17 cellular contexts compared by ENCODE assay signal in genomic region chr5:6833406-6833805, GRCh38.
DNase-seq lines count a peak whose midpoint lies in the region; ATAC-seq and TF ChIP-seq lines count a peak whose summit lies in the region.
"Had no signal": no experiment of that assay in that cellular context is flagged by ENCODE, and none has a peak within 500 bp of the region (broad histone marks: within the 10 kb centered on the region; RNA-seq: fewer than 3 reads in every experiment).

No MANE protein-coding gene starts in this region.

- intact Hi-C loops in activated CD4-positive, alpha-beta memory T cell treated with anti-CD3 and anti-CD28 coated beads for 36 hours (cut with micrococcal nuclease), result no loop called here
- intact Hi-C loops in gastrocnemius medialis (cut with DNase I; ENCODE audit: low total_unique reads) (loop anchor here (2.0 to 5.0 kb wide), 2 partner anchors 19 to 66 kb away; no protein-coding TSS in a partner anchor), aorta (cut with DNase I) (loop anchor here (2.0 to 5.0 kb wide), 2 partner anchors 66 to 67 kb away; no protein-coding TSS in a partner anchor)

- peaks cover 3% of the 10 kb centered on the region for H3K27me3 Mint-ChIP-seq in activated CD4-positive, alpha-beta memory T cell treated with anti-CD3 and anti-CD28 coated beads, Interleukin-2, amount 10 ng/mL, durations not matched to agents 7 days and 5 days
- H3K27me3 Mint-ChIP-seq in activated CD4-positive, alpha-beta memory T cell treated with anti-CD3 and anti-CD28 coated beads for 36 hours, result peaks cover 15% of the 10 kb centered on the region

- H3K27ac ChIP-seq in gastrocnemius medialis (peak overlapping the region in 3 of 4 donors; percentile 14 to 66 (median 49)), aorta (ENCODE audit: low read depth in 1 of 2, low read length in 2 of 2) (peak overlapping the region in 1 of 2 donors; percentile 24)

- H3K4me1 Mint-ChIP-seq in activated CD4-positive, alpha-beta memory T cell treated with anti-CD3 and anti-CD28 coated beads, Interleukin-2, amount 10 ng/mL, durations not matched to agents 7 days and 5 days, result peaks cover 63% of the 10 kb centered on the region
- peaks cover 38% of the 10 kb centered on the region for H3K4me1 Mint-ChIP-seq in activated CD4-positive, alpha-beta memory T cell treated with anti-CD3 and anti-CD28 coated beads for 36 hours (ENCODE audit: low read depth)

- no peak for TF ChIP-seq CTCF in gastrocnemius medialis (IDR thresholded peaks at IDR 0.05 in 4 of 5, conservative IDR thresholded peaks at IDR 0.05 in 1 of 5)

- H3K36me3 ChIP-seq in gastrocnemius medialis (no peaks in the 10 kb centered on the region), aorta (ENCODE audit: control insufficient read depth in 1 of 2, insufficient read depth in 2 of 2, low read length in 1 of 2) (no peaks in the 10 kb centered on the region)
- H3K36me3 ChIP-seq: BE2C had no signal

- ATAC-seq in gastrocnemius medialis (no peak), aorta (ENCODE audit: low FRiP score) (peak; percentile 26)
- ATAC-seq: CD8-positive, alpha-beta T cell had no signal

- in situ Hi-C loops in gastrocnemius medialis (cut with MboI; ENCODE audit: low sequenced_read_pairs in 4 of 4), result no loop called here

- H3K36me3 Mint-ChIP-seq in activated CD4-positive, alpha-beta memory T cell treated with anti-CD3 and anti-CD28 coated beads, Interleukin-2, amount 10 ng/mL, durations not matched to agents 7 days and 5 days (ENCODE audit: low read depth), result peaks cover 8% of the 10 kb centered on the region
- no peaks in the 10 kb centered on the region for H3K36me3 Mint-ChIP-seq in activated CD4-positive, alpha-beta memory T cell treated with anti-CD3 and anti-CD28 coated beads for 36 hours
- H3K36me3 Mint-ChIP-seq: CD8-positive, alpha-beta T cell had no signal

- H3K4me3 ChIP-seq in gastrocnemius medialis (no peak overlapping the region), aorta (ENCODE audit: low read length in 2 of 2) (no peak overlapping the region)

- H3K4me1 ChIP-seq in gastrocnemius medialis (peaks cover 15 to 30% of the 10 kb centered on the region in 2 donors), aorta (ENCODE audit: control insufficient read depth in 1 of 2, insufficient read depth in 2 of 2, low read length in 2 of 2) (peaks cover 4 to 5% of the 10 kb centered on the region in 2 donors)
- H3K4me1 ChIP-seq: BE2C had no signal

- CTCF ChIA-PET in activated CD4-positive, alpha-beta memory T cell treated with anti-CD3 and anti-CD28 coated beads, Interleukin-2, amount 10 ng/mL, durations not matched to agents 7 days and 5 days (lab: Charles Lee), result interaction anchor here (0.5 to 2.8 kb wide), 2 partner anchors 13 to 66 kb away, joined by 3 to 9 read pairs; no protein-coding TSS in a partner anchor
- CTCF ChIA-PET in activated CD4-positive, alpha-beta memory T cell treated with anti-CD3 and anti-CD28 coated beads for 36 hours (lab: Charles Lee), result interaction anchor here (0.6 to 0.9 kb wide), 2 partner anchors 13 to 622 kb away, joined by 3 read pairs; no protein-coding TSS in a partner anchor
- CTCF ChIA-PET in HEK293T (lab: Yijun Ruan, JAX), result interaction anchor here (0.6 kb wide), 1 partner anchor 34 kb away, joined by 3 read pairs; no protein-coding TSS in a partner anchor

- H3K9me3 ChIP-seq in gastrocnemius medialis, result no peaks in the 10 kb centered on the region
- no peaks in the 10 kb centered on the region for H3K9me3 ChIP-seq in aorta (ENCODE audit: control insufficient read depth, low read length)

- no peak overlapping the region for H3K4me3 Mint-ChIP-seq in activated CD4-positive, alpha-beta memory T cell treated with anti-CD3 and anti-CD28 coated beads, Interleukin-2, amount 10 ng/mL, durations not matched to agents 7 days and 5 days
- H3K4me3 Mint-ChIP-seq in activated CD4-positive, alpha-beta memory T cell treated with anti-CD3 and anti-CD28 coated beads for 36 hours, result no peak overlapping the region
- H3K4me3 Mint-ChIP-seq: CD8-positive, alpha-beta T cell had no signal

- POLR2A ChIA-PET in activated CD4-positive, alpha-beta memory T cell treated with anti-CD3 and anti-CD28 coated beads, Interleukin-2, amount 10 ng/mL, durations not matched to agents 7 days and 5 days (lab: Charles Lee), result no interaction called here
- POLR2A ChIA-PET in activated CD4-positive, alpha-beta memory T cell treated with anti-CD3 and anti-CD28 coated beads for 36 hours (lab: Charles Lee), result no interaction called here
- POLR2A ChIA-PET in HEK293T (lab: Yijun Ruan, JAX), result no interaction called here

- H3K9me3 Mint-ChIP-seq in activated CD4-positive, alpha-beta memory T cell treated with anti-CD3 and anti-CD28 coated beads, Interleukin-2, amount 10 ng/mL, durations not matched to agents 7 days and 5 days, result peaks cover 10% of the 10 kb centered on the region
- H3K9me3 Mint-ChIP-seq in activated CD4-positive, alpha-beta memory T cell treated with anti-CD3 and anti-CD28 coated beads for 36 hours, result peaks cover 9% of the 10 kb centered on the region
- H3K9me3 Mint-ChIP-seq: CD8-positive, alpha-beta T cell had no signal

- no peak for DNase-seq in activated CD4-positive, alpha-beta memory T cell treated with anti-CD3 and anti-CD28 coated beads, Interleukin-2, amount 10 ng/mL, durations not matched to agents 7 days and 5 days
- DNase-seq in activated CD4-positive, alpha-beta memory T cell treated with anti-CD3 and anti-CD28 coated beads for 36 hours, result no peak
- DNase-seq in UCSD-AML1 (lab: John Stamatoyannopoulos, UW; ENCODE audit: unreplicated experiment) (peak; percentile 26), gastrocnemius medialis (no peak), aorta (peak in 1 of 2 donors; percentile 65), HEK293T (ENCODE audit: extremely low spot score) (no peak), EL (no peak)
- DNase-seq: BE2C; Calu3; CD8-positive, alpha-beta T cell; DMS79; GOT3; NCI-H1417; NCI-H187; NCI-H226; NCI-H82; SHP77 treated with DMSO at 0.1 percent for 48 hours had no signal

- no peak for TF ChIP-seq POLR2A in gastrocnemius medialis (IDR thresholded peaks at IDR 0.05)

- WGBS in aorta, 2 donors, result 29 to 47% methylated on average over 1 of the region's 1 CpG

- H3K27me3 ChIP-seq in gastrocnemius medialis (no peaks in the 10 kb centered on the region), aorta (ENCODE audit: control insufficient read depth in 1 of 2, insufficient read depth in 2 of 2, low read length in 1 of 2) (no peaks in the 10 kb centered on the region)
- H3K27me3 ChIP-seq: BE2C had no signal

- peak overlapping the region; percentile 58 for H3K27ac Mint-ChIP-seq in activated CD4-positive, alpha-beta memory T cell treated with anti-CD3 and anti-CD28 coated beads, Interleukin-2, amount 10 ng/mL, durations not matched to agents 7 days and 5 days
- no peak overlapping the region for H3K27ac Mint-ChIP-seq in activated CD4-positive, alpha-beta memory T cell treated with anti-CD3 and anti-CD28 coated beads for 36 hours
- H3K27ac Mint-ChIP-seq: CD8-positive, alpha-beta T cell had no signal

TF ChIP-seq in HEK293T, 16 proteins besides CTCF, POLR2A, EP300 and RAD21:
- TF ChIP-seq CTBP1 (IDR thresholded peaks at IDR 0.05; ENCODE audit: borderline replicate concordance) (no peak), L3MBTL2 (conservative IDR thresholded peaks at IDR 0.05) (no peak), FOXA1 (IDR thresholded peaks at IDR 0.05) (no peak), SP1 (IDR thresholded peaks at IDR 0.05) (no peak), TARDBP (IDR thresholded peaks at IDR 0.05) (no peak), ELF4 (IDR thresholded peaks at IDR 0.05) (no peak), PKNOX1 (IDR thresholded peaks at IDR 0.05) (no peak)
